Comparison of ENCODE assay signal across 8 cellular contexts in genomic region chr3:5195605-5196004, GRCh38. TPM values are rescaled to one million over a fixed set of nuclear protein-coding genes. Genes with fewer than 3 reads are reported as not detected.
A peak's percentile ranks its signal among the peaks of the same experiment; 100 is the strongest.
DNase-seq lines count a peak whose midpoint lies in the region; ATAC-seq and TF ChIP-seq lines count a peak whose summit lies in the region.

No MANE protein-coding gene starts in this region.

- BruUV-seq in Calu3 (replicated peaks; lab: Mats Ljungman, UMichigan), result no TSS peak

- H3K4me3 Mint-ChIP-seq in Calu3 (ENCODE audit: low read depth, unreplicated experiment) (no peak overlapping the region), naive B cell (peak overlapping the region in 6 of 8 donors; percentile 41 to 57 (median 47))
- peak overlapping the region; percentile 57 for H3K4me3 Mint-ChIP-seq in activated naive CD8-positive, alpha-beta T cell treated with anti-CD3 and anti-CD28 coated beads for 36 hours

- CTCF ChIA-PET in Calu3 (lab: Charles Lee), result interaction anchor here (0.7 kb wide), 1 partner anchor 72 kb away, joined by 3 read pairs; no protein-coding TSS in a partner anchor

- TF ChIP-seq POLR2A in NB4 (IDR thresholded peaks at IDR 0.05; ENCODE audit: extremely low read depth, insufficient read length), result no peak

- H3K36me3 Mint-ChIP-seq in Calu3 (ENCODE audit: insufficient read depth, unreplicated experiment) (peaks cover 57% of the 10 kb centered on the region), naive B cell (peaks cover 27 to 37% of the 10 kb centered on the region in 2 donors)
- H3K36me3 Mint-ChIP-seq in activated naive CD8-positive, alpha-beta T cell treated with anti-CD3 and anti-CD28 coated beads for 36 hours, result peaks cover 91% of the 10 kb centered on the region

- no peak overlapping the region for H3K4me3 ChIP-seq in NB4 (ENCODE audit: low read depth, low read length)

- H3K9me3 Mint-ChIP-seq in Calu3 (ENCODE audit: low read depth, unreplicated experiment) (no peaks in the 10 kb centered on the region), naive B cell (peaks cover 0 to 4% (median 0%) of the 10 kb centered on the region in 7 donors)
- H3K9me3 Mint-ChIP-seq in activated naive CD8-positive, alpha-beta T cell treated with anti-CD3 and anti-CD28 coated beads for 36 hours, result peaks cover 10% of the 10 kb centered on the region

- DNase-seq in Calu3 (no peak), NB4 (ENCODE audit: low read depth) (peak; percentile 88), naive B cell (peak; percentile 29), putamen (ENCODE audit: low spot score) (no peak), NCI-H345 (lab: John Stamatoyannopoulos, UW) (no peak)
- no peak for DNase-seq in activated naive CD8-positive, alpha-beta T cell treated with anti-CD3 and anti-CD28 coated beads for 36 hours

- H3K27me3 Mint-ChIP-seq in Calu3 (ENCODE audit: unreplicated experiment) (no peaks in the 10 kb centered on the region), naive B cell (no peaks in the 10 kb centered on the region)
- no peaks in the 10 kb centered on the region for H3K27me3 Mint-ChIP-seq in activated naive CD8-positive, alpha-beta T cell treated with anti-CD3 and anti-CD28 coated beads for 36 hours

- intact Hi-C loops in Calu3 (cut with micrococcal nuclease; ENCODE audit: unreplicated experiment), result no loop called here

- H3K4me1 Mint-ChIP-seq in Calu3 (ENCODE audit: low read depth, unreplicated experiment) (peaks cover 49% of the 10 kb centered on the region), naive B cell (peaks cover 74 to 94% (median 84%) of the 10 kb centered on the region in 3 donors)
- H3K4me1 Mint-ChIP-seq in activated naive CD8-positive, alpha-beta T cell treated with anti-CD3 and anti-CD28 coated beads for 36 hours, result peaks cover 85% of the 10 kb centered on the region

- H3K27ac Mint-ChIP-seq in Calu3 (ENCODE audit: unreplicated experiment) (peak overlapping the region; percentile 84), naive B cell (peak overlapping the region; percentile 23 to 99 (median 94))
- peak overlapping the region; percentile 95 for H3K27ac Mint-ChIP-seq in activated naive CD8-positive, alpha-beta T cell treated with anti-CD3 and anti-CD28 coated beads for 36 hours

- ATAC-seq in naive B cell (ENCODE audit: low read depth in 2 of 2) (peak; percentile 7 to 11), GM21825 (IDR thresholded peaks at IDR 0.05; ENCODE audit: unreplicated experiment) (no peak), HG02798 (IDR thresholded peaks at IDR 0.05; ENCODE audit: poor library complexity, unreplicated experiment) (no peak)

- TF ChIP-seq CTCF in Calu3 (IDR thresholded peaks at IDR 0.05; ENCODE audit: unreplicated experiment) (no peak), NB4 (IDR thresholded peaks at IDR 0.05; ENCODE audit: low read depth, low read length) (no peak)

RNA-seq across cellular contexts. Expression of gene EDEM1, which starts 8.1 kb away (rescaled TPM):
- 52.7 and 65.9 TPM in 2 replicates for total RNA-seq in Calu3 (2022)
- total RNA-seq in activated naive CD8-positive, alpha-beta T cell treated with anti-CD3 and anti-CD28 coated beads for 36 hours, result 100 to 1,000 TPM; 132 to 133 TPM
- 10 to 100 TPM; 43.5 to 77.8 (median 57.4) TPM for polyA plus RNA-seq in naive B cell (ENCODE audit: low read depth in 6 of 6)

Comparison
In these comparisons a context has a peak if more than half of its experiments do, and no peak if none do; other contexts are left out.
1. DNase-seq: peak in NB4 (single experiment) and naive B cell (single experiment); none in Calu3 (single experiment), activated naive CD8-positive, alpha-beta T cell treated with anti-CD3 and anti-CD28 coated beads for 36 hours (single experiment), putamen (single experiment) and NCI-H345 (single experiment).
2. ATAC-seq: peak in naive B cell (2 of 2); none in GM21825 (single experiment) and HG02798 (single experiment).
3. Peak in every context shown above with its lines, with median percentiles within 50 percentile points of each other: H3K27ac Mint-ChIP-seq.